Comparison of ENCODE assay signal across 16 cellular contexts in genomic region chr12:1848741-1849140, GRCh38.
"Had no signal": no experiment of that assay in that cellular context is flagged by ENCODE, and none has a peak within 500 bp of the region (broad histone marks: within the 10 kb centered on the region; RNA-seq: fewer than 3 reads in every experiment).

No MANE protein-coding gene starts in this region.

- H3K4me1 ChIP-seq: gastroesophageal sphincter, spleen had no signal

- H3K36me3 Mint-ChIP-seq: activated naive CD8-positive, alpha-beta T cell treated with anti-CD3 and anti-CD28 coated beads, Interleukin-2, amount 10 ng/mL, durations not matched to agents 7 days and 5 days had no signal

- H3K27ac ChIP-seq: brain microvascular endothelial cell, gastroesophageal sphincter, spleen had no signal

- H3K27me3 ChIP-seq: brain microvascular endothelial cell had no signal

- H3K4me1 Mint-ChIP-seq: activated CD4-positive, alpha-beta T cell treated with anti-CD3 and anti-CD28 coated beads, Interleukin-2, amount 10 ng/mL, durations not matched to agents 24 days and 14 days had no signal

- H3K36me3 ChIP-seq: brain microvascular endothelial cell, gastroesophageal sphincter, spleen had no signal

- H3K9me3 ChIP-seq: gastroesophageal sphincter had no signal

- H3K4me3 ChIP-seq: gastroesophageal sphincter, lung, spleen had no signal

- ATAC-seq: activated T-cell treated with anti-CD3 and anti-CD28 coated beads, Interleukin-2, amount 50 U/mL, for 72 hours; gastroesophageal sphincter; left colon; sciatic nerve had no signal

- DNase-seq: activated CD4-positive, alpha-beta T cell treated with anti-CD3 and anti-CD28 coated beads, Interleukin-2, amount 10 ng/mL, durations not matched to agents 24 days and 14 days; activated CD4-positive, CD25-positive, alpha-beta regulatory T cell; activated CD8-positive, alpha-beta memory T cell treated with anti-CD3 and anti-CD28 coated beads, Interleukin-2, amount 50 U/mL, for 48 hours; activated naive CD4-positive, alpha-beta T cell; activated naive CD8-positive, alpha-beta T cell treated with anti-CD3 and anti-CD28 coated beads, Interleukin-2, amount 10 ng/mL, durations not matched to agents 7 days and 5 days; activated T-cell treated with anti-CD3 and anti-CD28 coated beads, Interleukin-2, amount 50 U/mL, for 72 hours; brain microvascular endothelial cell; midbrain; spleen; stimulated activated CD4-positive, alpha-beta T cell treated with anti-CD3 and anti-CD28 coated beads, Interleukin-1b, Interleukin-23, amount 100 ng/mL, for 48 hours; T-helper 2 cell had no signal

- H3K9me3 Mint-ChIP-seq: activated CD4-positive, alpha-beta T cell treated with anti-CD3 and anti-CD28 coated beads, Interleukin-2, amount 10 ng/mL, durations not matched to agents 24 days and 14 days; activated naive CD8-positive, alpha-beta T cell treated with anti-CD3 and anti-CD28 coated beads, Interleukin-2, amount 10 ng/mL, durations not matched to agents 7 days and 5 days; activated T-cell treated with anti-CD3 and anti-CD28 coated beads, Interleukin-2, amount 50 U/mL, for 72 hours; neural crest cell had no signal

- H3K4me3 Mint-ChIP-seq: activated CD4-positive, alpha-beta T cell treated with anti-CD3 and anti-CD28 coated beads, Interleukin-2, amount 10 ng/mL, durations not matched to agents 24 days and 14 days; activated naive CD8-positive, alpha-beta T cell treated with anti-CD3 and anti-CD28 coated beads, Interleukin-2, amount 10 ng/mL, durations not matched to agents 7 days and 5 days; activated T-cell treated with anti-CD3 and anti-CD28 coated beads, Interleukin-2, amount 50 U/mL, for 72 hours; neural crest cell had no signal

- H3K27ac Mint-ChIP-seq: activated CD4-positive, alpha-beta T cell treated with anti-CD3 and anti-CD28 coated beads, Interleukin-2, amount 10 ng/mL, durations not matched to agents 24 days and 14 days; activated naive CD8-positive, alpha-beta T cell treated with anti-CD3 and anti-CD28 coated beads, Interleukin-2, amount 10 ng/mL, durations not matched to agents 7 days and 5 days; activated T-cell treated with anti-CD3 and anti-CD28 coated beads, Interleukin-2, amount 50 U/mL, for 72 hours had no signal
